In genomic region chr2:101328474-101329007, GRCh38 we compare ENCODE assay signal across 8 cellular contexts. TPM values are rescaled to one million over a fixed set of nuclear protein-coding genes. Genes with fewer than 3 reads are reported as not detected.
DNase-seq lines count a peak whose midpoint lies in the region; ATAC-seq and TF ChIP-seq lines count a peak whose summit lies in the region.

No MANE protein-coding gene starts in this region.

- no peak for TF ChIP-seq POLR2A in vagina (IDR thresholded peaks at IDR 0.05)

- H3K4me1 ChIP-seq in lung (ENCODE audit: control insufficient read depth in 2 of 2, insufficient read depth in 2 of 2, low read length in 2 of 2): peaks cover 0 to 1% of the 10 kb centered on the region in 2 donors
- H3K4me1 ChIP-seq in ascending aorta: no peaks in the 10 kb centered on the region
- H3K4me1 ChIP-seq in vagina: peaks cover 23% of the 10 kb centered on the region

- H3K36me3 ChIP-seq in lung (ENCODE audit: control insufficient read depth in 2 of 2, insufficient read depth in 2 of 2, low read length in 2 of 2): no peaks in the 10 kb centered on the region
- no peaks in the 10 kb centered on the region for H3K36me3 ChIP-seq in WERI-Rb-1
- no peaks in the 10 kb centered on the region for H3K36me3 ChIP-seq in ascending aorta
- H3K36me3 ChIP-seq in vagina: no peaks in the 10 kb centered on the region

- no peaks in the 10 kb centered on the region for H3K9me3 ChIP-seq in lung (ENCODE audit: control insufficient read depth in 2 of 2, insufficient read depth in 1 of 2, low read length in 1 of 2)
- H3K9me3 ChIP-seq in WERI-Rb-1 (ENCODE audit: severe bottlenecking): peaks cover 4% of the 10 kb centered on the region
- H3K9me3 ChIP-seq in ascending aorta: no peaks in the 10 kb centered on the region
- no peaks in the 10 kb centered on the region for H3K9me3 ChIP-seq in vagina

- intact Hi-C loops in ascending aorta (cut with DNase I) (no loop called here), vagina (cut with DNase I) (no loop called here)

- DNase-seq in DMS53 treated with DMSO at 0.1 percent for 48 hours (lab: John Stamatoyannopoulos, UW; ENCODE audit: unreplicated experiment): peak; percentile 22
- peak; percentile 52 for DNase-seq in lung (ENCODE audit: low spot score)
- no peak for DNase-seq in WERI-Rb-1
- no peak for DNase-seq in AG20443 (ENCODE audit: low spot score)
- DNase-seq in ascending aorta (ENCODE audit: low spot score in 2 of 2): no peak
- no peak for DNase-seq in vagina (ENCODE audit: extremely low spot score in 2 of 2)

- no peaks in the 10 kb centered on the region for H3K27me3 ChIP-seq in lung (ENCODE audit: control insufficient read depth, insufficient read depth)
- H3K27me3 ChIP-seq in WERI-Rb-1 (ENCODE audit: insufficient read depth, low read depth, severe bottlenecking): no peaks in the 10 kb centered on the region
- H3K27me3 ChIP-seq in ascending aorta: no peaks in the 10 kb centered on the region
- no peaks in the 10 kb centered on the region for H3K27me3 ChIP-seq in vagina

- TF ChIP-seq CTCF in VCaP (conservative IDR thresholded peaks at IDR 0.05) (no peak), lung (IDR thresholded peaks at IDR 0.05; ENCODE audit: control extremely low read depth, extremely low read depth) (no peak), WERI-Rb-1 (IDR thresholded peaks at IDR 0.05; ENCODE audit: low read depth, low read length) (no peak), ascending aorta (IDR thresholded peaks at IDR 0.05) (no peak), vagina (IDR thresholded peaks at IDR 0.05) (no peak)

- 2 to 12% methylated on average over 3 of the region's 3 CpGs for WGBS in lung, 2 donors

- ATAC-seq in HG03378 (IDR thresholded peaks at IDR 0.05; ENCODE audit: unreplicated experiment) (peak; percentile 62), lung (ENCODE audit: insufficient read depth, low FRiP score) (peak; percentile 79)

- H3K27ac ChIP-seq in VCaP (peak overlapping the region; percentile 89), lung (ENCODE audit: low read depth in 1 of 2, low read length in 1 of 2) (no peak overlapping the region), WERI-Rb-1 (no peak overlapping the region), ascending aorta (no peak overlapping the region), vagina (no peak overlapping the region)

- H3K4me3 ChIP-seq in lung: no peak overlapping the region
- no peak overlapping the region for H3K4me3 ChIP-seq in WERI-Rb-1 (ENCODE audit: low read depth, low read length)
- H3K4me3 ChIP-seq in ascending aorta: no peak overlapping the region
- H3K4me3 ChIP-seq in vagina: no peak overlapping the region

RNA-seq across cellular contexts. Expression of gene RNF149, which starts 20.0 kb away (rescaled TPM):
- total RNA-seq in lung: 100 to 1,000 TPM in 1 of 2 donors, 10 to 100 TPM in 1; 92.2 to 106 TPM
- polyA plus RNA-seq in lung: 10 to 100 TPM; 46.7 to 94.5 TPM
- 39.9 TPM for total RNA-seq in ascending aorta
- 89.4 TPM for total RNA-seq in vagina

RNA-seq across cellular contexts. Expression of gene CREG2, which starts 58.8 kb away (rescaled TPM):
- total RNA-seq in lung: under 1 TPM in 1 of 2 donors, not detected in 1; 0.67 TPM
- polyA plus RNA-seq in lung: under 1 TPM; 0.06 to 0.08 TPM
- total RNA-seq in ascending aorta: not detected
- 0.25 TPM for total RNA-seq in vagina

Comparison
In these comparisons a context has a peak if more than half of its experiments do, and no peak if none do; other contexts are left out.
1. DNase-seq: peak in DMS53 treated with DMSO at 0.1 percent for 48 hours (single experiment) and lung (single experiment); none in WERI-Rb-1 (single experiment), AG20443 (single experiment), ascending aorta (0 of 2) and vagina (0 of 2).